19 cellular contexts compared by ENCODE assay signal in genomic region chr16:75416904-75417565, GRCh38. TPM values are rescaled to one million over a fixed set of nuclear protein-coding genes. Genes with fewer than 3 reads are reported as not detected.
DNase-seq lines count a peak whose midpoint lies in the region; ATAC-seq, FAIRE-seq and TF ChIP-seq lines count a peak whose summit lies in the region.
"Had no signal": no experiment of that assay in that cellular context is flagged by ENCODE, and none has a peak within 500 bp of the region (broad histone marks: within the 10 kb centered on the region; RNA-seq: fewer than 3 reads in every experiment).

No MANE protein-coding gene starts in this region.

- CTCF ChIA-PET in HepG2 (lab: Yijun Ruan, JAX; ENCODE audit: low intra/inter-chr PET ratio, low total read pairs) = no interaction called here

- DNase-seq in HepG2 (ENCODE audit: low spot score) = no peak
- DNase-seq in right lobe of liver = no peak
- peak; percentile 27 for DNase-seq in dedifferentiated amniotic fluid mesenchymal stem cell (ENCODE audit: extremely low spot score)
- DNase-seq in mesothelial cell of epicardium (ENCODE audit: low spot score in 2 of 2, unreplicated experiment in 2 of 2) = no peak
- DNase-seq in stimulated activated CD4-positive, alpha-beta T cell treated with anti-CD3 and anti-CD28 coated beads, Interleukin-1b, Interleukin-23, amount 100 ng/mL, for 48 hours = no peak
- DNase-seq in ureter (ENCODE audit: low spot score) = no peak
- no peak for DNase-seq in left cardiac atrium
- DNase-seq: 8988T; C1 segment of cervical spinal cord; CD4-positive, alpha-beta T cell; COR-L47; DND-41; GDM1 had no signal

- peaks cover 3% of the 10 kb centered on the region for H3K36me3 Mint-ChIP-seq in mesothelial cell of epicardium

- 72% methylated on average over 2 of the region's 2 CpGs for WGBS in HepG2 (ENCODE audit: low lambda C conversion rate)
- WGBS in right lobe of liver (ENCODE audit: insufficient coverage, low coverage, low lambda C conversion rate, missing lambda C conversion rate) = 55% methylated on average over 2 of the region's 2 CpGs

- peak overlapping the region; percentile 4; the same call in 1 of the 2 replicates for H3K4me2 ChIP-seq in HepG2 (ENCODE audit: low read depth, low read length)

- peaks cover 81% of the 10 kb centered on the region for H3K79me2 ChIP-seq in HepG2 (ENCODE audit: insufficient read depth, low read length)

- POLR2A ChIA-PET in HepG2 (lab: Yijun Ruan, JAX) = interaction anchor here (1.7 kb wide), 1 partner anchor 17 kb away, joined by 5 read pairs; the partner anchor contains the start of gene CFDP1

- H3K27ac ChIP-seq in HepG2 (ENCODE audit: extremely low read length, insufficient read depth, low read length) (peak overlapping the region; percentile 16), right lobe of liver (no peak overlapping the region)

- intact Hi-C loops in HepG2 (cut with micrococcal nuclease; ENCODE audit: unreplicated experiment) = no loop called here
- intact Hi-C loops in right lobe of liver (cut with DNase I) = no loop called here
- intact Hi-C loops in left cardiac atrium (cut with DNase I) = no loop called here

- in situ Hi-C loops in HepG2 (cut with HindIII; ENCODE audit: extremely low pct_ligation_motif_present, low pct_unique_long_range_greater_than_20kb) = no loop called here

- H3K27me3 ChIP-seq in HepG2 (ENCODE audit: control insufficient read depth in 1 of 2, insufficient read depth in 2 of 2, low read length in 2 of 2) = no peaks in the 10 kb centered on the region
- H3K27me3 ChIP-seq in right lobe of liver = no peaks in the 10 kb centered on the region

- H3K36me3 ChIP-seq in HepG2 (replicated peaks in 1 of 2; ENCODE audit: control insufficient read depth in 1 of 2, insufficient read depth in 2 of 2, low read length in 2 of 2) (peaks cover 11 to 21% of the 10 kb centered on the region in 2 experiments), right lobe of liver (peaks cover 0 to 7% (median 0%) of the 10 kb centered on the region in 4 donors)

- TF ChIP-seq CTCF in HepG2 (CRISPR knock-in tag; IDR thresholded peaks at IDR 0.05) = no peak
- TF ChIP-seq CTCF in right lobe of liver (IDR thresholded peaks at IDR 0.05) = no peak
- no peak for TF ChIP-seq CTCF in mesothelial cell of epicardium (IDR thresholded peaks at IDR 0.05; ENCODE audit: unreplicated experiment)

- H3K4me1 ChIP-seq in HepG2 (ENCODE audit: insufficient read depth, low read length) (peaks cover 55% of the 10 kb centered on the region), right lobe of liver (no peaks in the 10 kb centered on the region)

- TF ChIP-seq POLR2A in HepG2 (IDR thresholded peaks at IDR 0.05; ENCODE audit: insufficient read depth in 1 of 2, low read depth in 2 of 2, low read length in 2 of 2) = no peak
- TF ChIP-seq POLR2A in right lobe of liver (IDR thresholded peaks at IDR 0.05) = no peak

- H3K4me3 ChIP-seq in HepG2 (replicated peaks in 1 of 3; ENCODE audit: insufficient read depth in 1 of 3, low read depth in 2 of 3, low read length in 3 of 3) = no peak overlapping the region
- no peak overlapping the region for H3K4me3 ChIP-seq in right lobe of liver
- H3K4me3 ChIP-seq: HAP-1 had no signal

- H3K4me3 Mint-ChIP-seq in mesothelial cell of epicardium = no peak overlapping the region
- H3K4me3 Mint-ChIP-seq: B cell; CD4-positive, alpha-beta T cell had no signal

- no peak for TF ChIP-seq RAD21 in HepG2 (CRISPR knock-in tag; IDR thresholded peaks at IDR 0.05)

- no peak; a peak in 1 of 4 replicates for TF ChIP-seq EP300 in HepG2 (IDR thresholded peaks at IDR 0.05; ENCODE audit: low read depth in 2 of 2, low read length in 2 of 2)
- TF ChIP-seq EP300 in HepG2 (CRISPR knock-in tag; IDR thresholded peaks at IDR 0.05; ENCODE audit: borderline replicate concordance) = no peak

- H3K27ac Mint-ChIP-seq in mesothelial cell of epicardium = peak overlapping the region; percentile 75
- H3K27ac Mint-ChIP-seq: B cell; CD4-positive, alpha-beta T cell had no signal

- H3K4me1 Mint-ChIP-seq in mesothelial cell of epicardium = peaks cover 34% of the 10 kb centered on the region

- no peaks in the 10 kb centered on the region for H3K27me3 Mint-ChIP-seq in mesothelial cell of epicardium (ENCODE audit: low read depth)
- H3K27me3 Mint-ChIP-seq: B cell; CD4-positive, alpha-beta T cell had no signal

- no peak overlapping the region for H3K9ac ChIP-seq in HepG2 (ENCODE audit: insufficient read depth, low read depth, low read length)

- no peak for FAIRE-seq in HepG2 (lab: Jason Lieb, UNC)
- FAIRE-seq: D721Med, GM12892, GM19239, H1 had no signal

- no TSS peak for BruUV-seq in HepG2 (replicated peaks; lab: Mats Ljungman, UMichigan)

- no peak overlapping the region for H2AFZ ChIP-seq in HepG2 (ENCODE audit: low read length)

- ATAC-seq in HepG2 (peak; percentile 21; the same call in 2 of the 3 replicates), right lobe of liver (no peak), left cardiac atrium (no peak)

- H3K9me3 ChIP-seq in HepG2 (ENCODE audit: low read length) (no peaks in the 10 kb centered on the region), right lobe of liver (no peaks in the 10 kb centered on the region)
- H3K9me3 ChIP-seq: HAP-1 had no signal

- H3K9me3 Mint-ChIP-seq in mesothelial cell of epicardium = no peaks in the 10 kb centered on the region
- H3K9me3 Mint-ChIP-seq: CD4-positive, alpha-beta T cell had no signal

- H4K20me1 ChIP-seq in HepG2 (ENCODE audit: insufficient read depth, low read length) = peaks cover 14% of the 10 kb centered on the region; the same call in 1 of the 2 replicates

TF ChIP-seq in HepG2, 621 proteins besides CTCF, POLR2A, EP300 and RAD21 (continues in another document):
- TF ChIP-seq RBM39 (IDR thresholded peaks at IDR 0.05; ENCODE audit: low read depth, low read length, poor library complexity, severe bottlenecking) (no peak), TOE1 (CRISPR knock-in tag; IDR thresholded peaks at IDR 0.05) (no peak), ZNF562 (CRISPR knock-in tag; IDR thresholded peaks at IDR 0.05; ENCODE audit: borderline replicate concordance) (no peak)

RNA-seq across cellular contexts. Expression of gene CFDP1, which starts 16.3 kb away (rescaled TPM):
- total RNA-seq in HepG2 (2016; rRNA removed; fragmentation: Illumina TruSeq; extraction: Trizol) (153 and 198 TPM in 2 replicates), right lobe of liver (10 to 100 TPM; 23.9 to 43.3 (median 36.0) TPM), mesothelial cell of epicardium (86.7 to 89.1 TPM (median 87.0 TPM) in 3 replicates), ureter (60.2 TPM), left cardiac atrium (10 to 100 TPM; 31.3 to 32.7 TPM)
- 62.1 and 75.2 TPM in 2 replicates for total RNA-seq in HepG2 (2016; cell fraction: cytosol; rRNA removed; fragmentation: Illumina TruSeq; extraction: Trizol; ENCODE audit: low read depth)
- total RNA-seq in HepG2 (2016; cell fraction: insoluble cytoplasmic fraction; rRNA removed; fragmentation: Illumina TruSeq; extraction: Trizol) = 158 and 200 TPM in 2 replicates
- 94.4 and 95.7 TPM in 2 replicates for total RNA-seq in HepG2 (2016; cell fraction: membrane; rRNA removed; fragmentation: Illumina TruSeq; extraction: Trizol)
- total RNA-seq in HepG2 (2016; cell fraction: nucleus; rRNA removed; fragmentation: Illumina TruSeq; extraction: Trizol) = 114 and 122 TPM in 2 replicates
- polyA plus RNA-seq in HepG2 (2011; rRNA removed) = 59.8 and 78.6 TPM in 2 replicates
- 47.6 and 66.3 TPM in 2 replicates for polyA plus RNA-seq in HepG2 (2011; cell fraction: cytosol; rRNA removed)
- 20.8 and 33.7 TPM in 2 replicates for polyA plus RNA-seq in HepG2 (2011; cell fraction: nucleus; rRNA removed)
- polyA plus RNA-seq in HepG2 (2012) = 118 and 187 TPM in 2 replicates
- 54.9 and 57.9 TPM in 2 replicates for polyA plus RNA-seq in HepG2 (2016; cell fraction: cytosol; fragmentation: Illumina TruSeq; extraction: Trizol; ENCODE audit: low read depth)
- 250 and 275 TPM in 2 replicates for polyA plus RNA-seq in HepG2 (2016; cell fraction: insoluble cytoplasmic fraction; fragmentation: Illumina TruSeq; extraction: Trizol; ENCODE audit: low read depth)
- 82.6 and 88.7 TPM in 2 replicates for polyA plus RNA-seq in HepG2 (2016; cell fraction: membrane; fragmentation: Illumina TruSeq; extraction: Trizol; ENCODE audit: low read depth)
- polyA plus RNA-seq in HepG2 (2016; cell fraction: nucleus; fragmentation: Illumina TruSeq; extraction: Trizol; ENCODE audit: insufficient read depth, low read depth) = 118 and 119 TPM in 2 replicates
- 11.4 and 17.2 TPM in 2 replicates for polyA minus RNA-seq in HepG2 (2011; rRNA and poly(A)+ RNA removed; ENCODE audit: low replicate concordance)
- polyA minus RNA-seq in HepG2 (2011; cell fraction: cytosol; rRNA and poly(A)+ RNA removed) = 30.3 and 32.7 TPM in 2 replicates
- polyA minus RNA-seq in HepG2 (2011; cell fraction: nucleus; rRNA and poly(A)+ RNA removed) = 95.4 and 106 TPM in 2 replicates

RNA-seq across cellular contexts. Expression of gene TMEM170A, which starts 47.5 kb away (rescaled TPM):
- total RNA-seq in HepG2 (2016; rRNA removed; fragmentation: Illumina TruSeq; extraction: Trizol) (39.7 and 44.7 TPM in 2 replicates), right lobe of liver (10 to 100 TPM in 5 of 6 experiments, 1 to 10 TPM in 1; 9.4 to 15.5 (median 12.8) TPM), mesothelial cell of epicardium (37.1 to 40.2 TPM (median 38.4 TPM) in 3 replicates), ureter (25.7 TPM), left cardiac atrium (10 to 100 TPM in 1 of 2 donors, 1 to 10 TPM in 1; 10.0 to 12.2 TPM)
- total RNA-seq in HepG2 (2016; cell fraction: cytosol; rRNA removed; fragmentation: Illumina TruSeq; extraction: Trizol; ENCODE audit: low read depth) = 13.2 and 13.9 TPM in 2 replicates
- total RNA-seq in HepG2 (2016; cell fraction: insoluble cytoplasmic fraction; rRNA removed; fragmentation: Illumina TruSeq; extraction: Trizol) = 42.1 TPM in 2 replicates
- total RNA-seq in HepG2 (2016; cell fraction: membrane; rRNA removed; fragmentation: Illumina TruSeq; extraction: Trizol) = 39.0 and 42.0 TPM in 2 replicates
- total RNA-seq in HepG2 (2016; cell fraction: nucleus; rRNA removed; fragmentation: Illumina TruSeq; extraction: Trizol) = 38.1 and 40.8 TPM in 2 replicates
- polyA plus RNA-seq in HepG2 (2011; rRNA removed) = 30.0 and 35.7 TPM in 2 replicates
- polyA plus RNA-seq in HepG2 (2011; cell fraction: cytosol; rRNA removed) = 22.3 and 25.5 TPM in 2 replicates
- polyA plus RNA-seq in HepG2 (2011; cell fraction: nucleus; rRNA removed) = 15.4 and 19.7 TPM in 2 replicates
- polyA plus RNA-seq in HepG2 (2012) = 20.5 and 22.4 TPM in 2 replicates
- 14.7 and 20.5 TPM in 2 replicates for polyA plus RNA-seq in HepG2 (2016; cell fraction: cytosol; fragmentation: Illumina TruSeq; extraction: Trizol; ENCODE audit: low read depth)
- 25.5 and 29.3 TPM in 2 replicates for polyA plus RNA-seq in HepG2 (2016; cell fraction: insoluble cytoplasmic fraction; fragmentation: Illumina TruSeq; extraction: Trizol; ENCODE audit: low read depth)
- 22.1 and 26.6 TPM in 2 replicates for polyA plus RNA-seq in HepG2 (2016; cell fraction: membrane; fragmentation: Illumina TruSeq; extraction: Trizol; ENCODE audit: low read depth)
- 36.2 and 39.1 TPM in 2 replicates for polyA plus RNA-seq in HepG2 (2016; cell fraction: nucleus; fragmentation: Illumina TruSeq; extraction: Trizol; ENCODE audit: insufficient read depth, low read depth)
- polyA minus RNA-seq in HepG2 (2011; rRNA and poly(A)+ RNA removed; ENCODE audit: low replicate concordance) = 27.3 and 58.3 TPM in 2 replicates
- polyA minus RNA-seq in HepG2 (2011; cell fraction: cytosol; rRNA and poly(A)+ RNA removed) = 23.2 and 32.2 TPM in 2 replicates
- 27.4 and 43.9 TPM in 2 replicates for polyA minus RNA-seq in HepG2 (2011; cell fraction: nucleus; rRNA and poly(A)+ RNA removed)
